ENCODE assay signal across 14 cellular contexts in the genomic region with DNA sequence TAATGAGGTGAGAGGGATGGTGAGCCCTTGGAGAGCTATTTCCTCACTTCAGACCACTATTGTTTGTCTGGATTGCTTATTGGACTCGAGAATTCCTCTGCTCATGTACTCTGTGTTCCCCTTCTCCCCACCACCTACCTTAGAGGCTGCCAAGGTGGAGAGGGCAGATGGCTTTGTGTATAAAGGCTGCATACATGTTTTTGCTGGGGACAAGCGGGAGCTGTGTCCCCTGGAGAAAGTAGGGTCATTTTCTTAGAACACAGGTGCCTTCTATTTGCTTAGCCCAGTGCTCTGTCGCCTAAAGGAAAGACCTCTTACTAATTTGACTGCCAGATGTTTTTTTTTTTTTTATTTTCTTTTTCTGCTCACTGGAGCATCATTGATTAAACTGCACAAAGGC. TPM values are rescaled to one million over a fixed set of nuclear protein-coding genes. Genes with fewer than 3 reads are reported as not detected.
DNase-seq lines count a peak whose midpoint lies in the region; TF ChIP-seq lines count a peak whose summit lies in the region.
"Had no signal": no experiment of that assay in that cellular context is flagged by ENCODE, and none has a peak within 500 bp of the region (broad histone marks: within the 10 kb centered on the region; RNA-seq: fewer than 3 reads in every experiment).

No MANE protein-coding gene starts in this region.

- no peaks in the 10 kb centered on the region for H3K27me3 ChIP-seq in endodermal cell (ENCODE audit: control insufficient read depth, insufficient read depth, low read length, poor library complexity, severe bottlenecking)
- H3K27me3 ChIP-seq: SJCRH30 had no signal

- H3K36me3 ChIP-seq in endodermal cell (ENCODE audit: control insufficient read depth, insufficient read depth, low read length) = no peaks in the 10 kb centered on the region
- H3K36me3 ChIP-seq: SJCRH30 had no signal

- no peaks in the 10 kb centered on the region for H3K9me3 Mint-ChIP-seq in activated naive CD4-positive, alpha-beta T cell treated with anti-CD3 and anti-CD28 coated beads, Interleukin-2, amount 50 U/mL, for 24 hours
- no peaks in the 10 kb centered on the region for H3K9me3 Mint-ChIP-seq in endodermal cell
- no peaks in the 10 kb centered on the region for H3K9me3 Mint-ChIP-seq in HFFc6
- H3K9me3 Mint-ChIP-seq: CD8-positive, alpha-beta T cell had no signal

- no peak overlapping the region for H3K27ac ChIP-seq in endodermal cell (ENCODE audit: low read depth, low read length)
- H3K27ac ChIP-seq: SJCRH30 had no signal

- peak overlapping the region; percentile 41 for H3K27ac Mint-ChIP-seq in activated naive CD4-positive, alpha-beta T cell treated with anti-CD3 and anti-CD28 coated beads, Interleukin-2, amount 50 U/mL, for 24 hours
- H3K27ac Mint-ChIP-seq in endodermal cell (peak overlapping the region; percentile 86), HFFc6 (no peak overlapping the region)
- H3K27ac Mint-ChIP-seq: CD8-positive, alpha-beta T cell had no signal

- H3K9me3 ChIP-seq in endodermal cell (ENCODE audit: control insufficient read depth, low read length) = no peaks in the 10 kb centered on the region

- H3K4me1 Mint-ChIP-seq in activated naive CD4-positive, alpha-beta T cell treated with anti-CD3 and anti-CD28 coated beads, Interleukin-2, amount 50 U/mL, for 24 hours = peaks cover 90% of the 10 kb centered on the region
- peaks cover 30% of the 10 kb centered on the region for H3K4me1 Mint-ChIP-seq in endodermal cell
- H3K4me1 Mint-ChIP-seq in HFFc6 (ENCODE audit: low read depth) = no peaks in the 10 kb centered on the region

- peaks cover 1% of the 10 kb centered on the region for H3K36me3 Mint-ChIP-seq in activated naive CD4-positive, alpha-beta T cell treated with anti-CD3 and anti-CD28 coated beads, Interleukin-2, amount 50 U/mL, for 24 hours
- H3K36me3 Mint-ChIP-seq in endodermal cell (ENCODE audit: low read depth) (no peaks in the 10 kb centered on the region), HFFc6 (ENCODE audit: low read depth) (no peaks in the 10 kb centered on the region)
- H3K36me3 Mint-ChIP-seq: CD8-positive, alpha-beta T cell had no signal

- WGBS in endodermal cell (ENCODE audit: insufficient coverage in 1 of 2, insufficient read length in 1 of 2), 2 experiments = 93 to 100% methylated on average over 1 to 2 of the region's 3 CpGs

- H3K27me3 Mint-ChIP-seq in activated naive CD4-positive, alpha-beta T cell treated with anti-CD3 and anti-CD28 coated beads, Interleukin-2, amount 50 U/mL, for 24 hours = no peaks in the 10 kb centered on the region
- no peaks in the 10 kb centered on the region for H3K27me3 Mint-ChIP-seq in endodermal cell (ENCODE audit: insufficient read depth)
- H3K27me3 Mint-ChIP-seq in HFFc6 (ENCODE audit: insufficient read depth) = peaks cover 14% of the 10 kb centered on the region

- H3K4me1 ChIP-seq in endodermal cell (ENCODE audit: control insufficient read depth, insufficient read depth, low read length) = no peaks in the 10 kb centered on the region

- TF ChIP-seq CTCF in endodermal cell (conservative IDR thresholded peaks at IDR 0.05) = no peak
- TF ChIP-seq CTCF in HFFc6 (IDR thresholded peaks at IDR 0.05) = no peak

- no peak for DNase-seq in activated naive CD4-positive, alpha-beta T cell treated with Interleukin-2 at 50 U/mL for 16 hours
- DNase-seq in NCI-H69 (lab: John Stamatoyannopoulos, UW) = peak; percentile 20
- no peak for DNase-seq in endodermal cell
- no peak for DNase-seq in ecto neural progenitor cell (ENCODE audit: low spot score)
- DNase-seq in HFFc6 = no peak
- DNase-seq in AG20443 (ENCODE audit: low spot score) = no peak
- DNase-seq: CD8-positive, alpha-beta T cell; NCI-H1048; NCI-H1436; NCI-H1930 had no signal

- H3K4me3 Mint-ChIP-seq in activated naive CD4-positive, alpha-beta T cell treated with anti-CD3 and anti-CD28 coated beads, Interleukin-2, amount 50 U/mL, for 24 hours = no peak overlapping the region
- H3K4me3 Mint-ChIP-seq in endodermal cell (no peak overlapping the region), HFFc6 (no peak overlapping the region)
- H3K4me3 Mint-ChIP-seq: CD8-positive, alpha-beta T cell had no signal

- no peak overlapping the region for H3K4me3 ChIP-seq in endodermal cell (ENCODE audit: low read length)
- H3K4me3 ChIP-seq: SJCRH30 had no signal

- no peak overlapping the region for H3K9ac ChIP-seq in endodermal cell (ENCODE audit: extremely low read depth, low read length, poor library complexity, severe bottlenecking)

RNA-seq across cellular contexts. Expression of gene RASGRF2, which starts 29.7 kb away (rescaled TPM):
- 10 to 100 TPM in 1 of 2 donors, under 1 TPM in 1; 0.64 to 14.4 TPM for total RNA-seq in endodermal cell
- 2.4 TPM for polyA plus RNA-seq in endodermal cell (2013, experiment 1 of 2)
- 2.0 TPM for polyA plus RNA-seq in endodermal cell (2013, experiment 2 of 2)
- total RNA-seq in HFFc6 (2021; fragmentation: NEBNext Ultra II Directional; extraction: Animal tissue kit (Norgen Biotek cat#: 25700)) = under 1 TPM; 0.21 to 0.97 (median 0.69) TPM
- total RNA-seq: A172, MCF 10A had no signal
